Comparison of ENCODE assay signal across 1 cellular context in the genomic region with DNA sequence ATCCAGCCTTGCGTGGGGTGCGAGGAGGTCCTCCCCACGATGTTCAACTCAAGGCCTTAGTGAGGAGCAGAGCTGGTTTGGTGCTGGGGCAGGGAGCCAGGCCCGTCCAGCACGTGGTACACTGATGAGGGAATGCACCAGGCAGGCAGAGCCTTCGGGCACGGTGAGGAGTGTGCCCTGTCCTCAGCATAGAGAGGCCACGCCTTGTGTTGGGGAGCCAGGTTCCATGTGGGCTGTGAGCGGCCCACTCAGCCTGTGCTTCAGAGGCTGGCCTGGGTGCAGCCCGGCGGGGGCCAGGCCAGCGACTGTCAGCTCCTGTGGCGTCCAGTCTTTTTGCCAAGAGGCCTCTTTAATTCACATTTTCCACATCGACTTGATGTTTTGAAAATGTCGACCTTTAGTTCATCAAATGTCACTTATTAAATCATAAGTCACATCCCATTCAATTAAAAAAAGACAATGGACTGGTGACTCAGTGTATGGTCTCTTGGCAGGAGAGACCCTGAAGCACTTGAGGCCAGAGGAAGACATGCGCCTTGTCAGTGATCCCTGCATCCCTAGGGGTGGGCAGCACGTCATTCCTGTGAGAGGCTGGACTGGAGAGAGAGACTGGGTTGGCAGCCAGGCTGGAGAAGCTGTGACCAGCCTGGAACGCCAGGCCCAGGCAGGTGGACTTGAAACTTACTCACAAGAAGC.
TF ChIP-seq lines count a peak whose summit lies in the region.

No MANE protein-coding gene starts in this region.

TF ChIP-seq in HepG2, 621 proteins besides CTCF, POLR2A, EP300 and RAD21 (continued from another document):
- TF ChIP-seq ZBTB10 (CRISPR knock-in tag; IDR thresholded peaks at IDR 0.05; ENCODE audit: borderline replicate concordance) (no peak), ZNF629 (CRISPR knock-in tag; conservative IDR thresholded peaks at IDR 0.05) (no peak), ZC3H4 (CRISPR knock-in tag; IDR thresholded peaks at IDR 0.05; ENCODE audit: borderline replicate concordance) (no peak), AGO2 (optimal IDR thresholded peaks at IDR 0.05; ENCODE audit: low read depth, low read length) (peak; percentile 34), ZNF234 (CRISPR knock-in tag; conservative IDR thresholded peaks at IDR 0.05) (no peak), ZNF24 (IDR thresholded peaks at IDR 0.05) (no peak), CBX5 (CRISPR knock-in tag; IDR thresholded peaks at IDR 0.05; ENCODE audit: borderline replicate concordance) (no peak)
- TF ChIP-seq, protein P1, sequence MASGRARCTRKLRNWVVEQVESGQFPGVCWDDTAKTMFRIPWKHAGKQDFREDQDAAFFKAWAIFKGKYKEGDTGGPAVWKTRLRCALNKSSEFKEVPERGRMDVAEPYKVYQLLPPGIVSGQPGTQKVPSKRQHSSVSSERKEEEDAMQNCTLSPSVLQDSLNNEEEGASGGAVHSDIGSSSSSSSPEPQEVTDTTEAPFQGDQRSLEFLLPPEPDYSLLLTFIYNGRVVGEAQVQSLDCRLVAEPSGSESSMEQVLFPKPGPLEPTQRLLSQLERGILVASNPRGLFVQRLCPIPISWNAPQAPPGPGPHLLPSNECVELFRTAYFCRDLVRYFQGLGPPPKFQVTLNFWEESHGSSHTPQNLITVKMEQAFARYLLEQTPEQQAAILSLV (CRISPR knock-in tag; IDR thresholded peaks at IDR 0.05; ENCODE audit: borderline replicate concordance) = no peak
- TF ChIP-seq, protein P2, sequence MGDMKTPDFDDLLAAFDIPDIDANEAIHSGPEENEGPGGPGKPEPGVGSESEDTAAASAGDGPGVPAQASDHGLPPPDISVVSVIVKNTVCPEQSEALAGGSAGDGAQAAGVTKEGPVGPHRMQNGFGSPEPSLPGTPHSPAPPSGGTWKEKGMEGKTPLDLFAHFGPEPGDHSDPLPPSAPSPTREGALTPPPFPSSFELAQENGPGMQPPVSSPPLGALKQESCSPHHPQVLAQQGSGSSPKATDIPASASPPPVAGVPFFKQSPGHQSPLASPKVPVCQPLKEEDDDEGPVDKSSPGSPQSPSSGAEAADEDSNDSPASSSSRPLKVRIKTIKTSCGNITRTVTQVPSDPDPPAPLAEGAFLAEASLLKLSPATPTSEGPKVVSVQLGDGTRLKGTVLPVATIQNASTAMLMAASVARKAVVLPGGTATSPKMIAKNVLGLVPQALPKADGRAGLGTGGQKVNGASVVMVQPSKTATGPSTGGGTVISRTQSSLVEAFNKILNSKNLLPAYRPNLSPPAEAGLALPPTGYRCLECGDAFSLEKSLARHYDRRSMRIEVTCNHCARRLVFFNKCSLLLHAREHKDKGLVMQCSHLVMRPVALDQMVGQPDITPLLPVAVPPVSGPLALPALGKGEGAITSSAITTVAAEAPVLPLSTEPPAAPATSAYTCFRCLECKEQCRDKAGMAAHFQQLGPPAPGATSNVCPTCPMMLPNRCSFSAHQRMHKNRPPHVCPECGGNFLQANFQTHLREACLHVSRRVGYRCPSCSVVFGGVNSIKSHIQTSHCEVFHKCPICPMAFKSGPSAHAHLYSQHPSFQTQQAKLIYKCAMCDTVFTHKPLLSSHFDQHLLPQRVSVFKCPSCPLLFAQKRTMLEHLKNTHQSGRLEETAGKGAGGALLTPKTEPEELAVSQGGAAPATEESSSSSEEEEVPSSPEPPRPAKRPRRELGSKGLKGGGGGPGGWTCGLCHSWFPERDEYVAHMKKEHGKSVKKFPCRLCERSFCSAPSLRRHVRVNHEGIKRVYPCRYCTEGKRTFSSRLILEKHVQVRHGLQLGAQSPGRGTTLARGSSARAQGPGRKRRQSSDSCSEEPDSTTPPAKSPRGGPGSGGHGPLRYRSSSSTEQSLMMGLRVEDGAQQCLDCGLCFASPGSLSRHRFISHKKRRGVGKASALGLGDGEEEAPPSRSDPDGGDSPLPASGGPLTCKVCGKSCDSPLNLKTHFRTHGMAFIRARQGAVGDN (CRISPR knock-in tag; IDR thresholded peaks at IDR 0.05) = peak; percentile 57
- TF ChIP-seq, protein P3, sequence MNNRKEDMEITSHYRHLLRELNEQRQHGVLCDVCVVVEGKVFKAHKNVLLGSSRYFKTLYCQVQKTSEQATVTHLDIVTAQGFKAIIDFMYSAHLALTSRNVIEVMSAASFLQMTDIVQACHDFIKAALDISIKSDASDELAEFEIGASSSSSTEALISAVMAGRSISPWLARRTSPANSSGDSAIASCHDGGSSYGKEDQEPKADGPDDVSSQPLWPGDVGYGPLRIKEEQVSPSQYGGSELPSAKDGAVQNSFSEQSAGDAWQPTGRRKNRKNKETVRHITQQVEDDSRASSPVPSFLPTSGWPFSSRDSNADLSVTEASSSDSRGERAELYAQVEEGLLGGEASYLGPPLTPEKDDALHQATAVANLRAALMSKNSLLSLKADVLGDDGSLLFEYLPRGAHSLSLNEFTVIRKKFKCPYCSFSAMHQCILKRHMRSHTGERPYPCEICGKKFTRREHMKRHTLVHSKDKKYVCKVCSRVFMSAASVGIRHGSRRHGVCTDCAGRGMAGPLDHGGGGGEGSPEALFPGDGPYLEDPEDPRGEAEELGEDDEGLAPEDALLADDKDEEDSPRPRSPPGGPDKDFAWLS (CRISPR knock-in tag; IDR thresholded peaks at IDR 0.05; ENCODE audit: borderline replicate concordance) = no peak
